17 cellular contexts compared by ENCODE assay signal in genomic region chr17:5045496-5045895, GRCh38. TPM values are rescaled to one million over a fixed set of nuclear protein-coding genes. Genes with fewer than 3 reads are reported as not detected.
DNase-seq lines count a peak whose midpoint lies in the region; ATAC-seq and TF ChIP-seq lines count a peak whose summit lies in the region.
"Had no signal": no experiment of that assay in that cellular context is flagged by ENCODE, and none has a peak within 500 bp of the region (broad histone marks: within the 10 kb centered on the region; RNA-seq: fewer than 3 reads in every experiment).

No MANE protein-coding gene starts in this region.

- no peak for DNase-seq in activated CD4-positive, alpha-beta T cell treated with anti-CD3 and anti-CD28 coated beads for 36 hours
- no peak for DNase-seq in activated CD4-positive, alpha-beta T cell treated with anti-CD3 and anti-CD28 coated beads, Interleukin-2, amount 50 U/mL, for 1 hour
- DNase-seq in CD4-positive, alpha-beta T cell = no peak
- DNase-seq in activated CD8-positive, alpha-beta T cell treated with anti-CD3 and anti-CD28 coated beads for 36 hours = no peak
- DNase-seq in mucosa of descending colon = peak in 1 of 3 donors; percentile 35
- no peak for DNase-seq in cardiac septum (ENCODE audit: low spot score)
- DNase-seq in pons (ENCODE audit: low spot score) = no peak
- DNase-seq: 8988T, KBM-7, NCI-H1048, NCI-H146, NCI-H2081 treated with DMSO at 0.1 percent for 48 hours, NCI-H524 had no signal

- no peak overlapping the region for H3K27ac ChIP-seq in CD4-positive, alpha-beta T cell (ENCODE audit: low read depth, low read length)
- H3K27ac ChIP-seq: BLaER1 had no signal

- no peak overlapping the region for H3K4me3 ChIP-seq in mucosa of descending colon
- H3K4me3 ChIP-seq: BLaER1, GM12878 had no signal

- H3K27me3 Mint-ChIP-seq in activated CD4-positive, alpha-beta T cell treated with anti-CD3 and anti-CD28 coated beads for 36 hours = no peaks in the 10 kb centered on the region
- no peaks in the 10 kb centered on the region for H3K27me3 Mint-ChIP-seq in CD4-positive, alpha-beta T cell
- H3K27me3 Mint-ChIP-seq in activated CD8-positive, alpha-beta T cell treated with anti-CD3 and anti-CD28 coated beads for 36 hours = no peaks in the 10 kb centered on the region

- POLR2A ChIA-PET in activated CD4-positive, alpha-beta T cell treated with anti-CD3 and anti-CD28 coated beads for 36 hours (lab: Charles Lee) = interaction anchor here (0.6 kb wide), 1 partner anchor 36 kb away, joined by 3 read pairs; no protein-coding TSS in a partner anchor
- POLR2A ChIA-PET in CD4-positive, alpha-beta T cell (lab: Charles Lee) = interaction anchor here (0.6 to 2.9 kb wide), 7 partner anchors 11 to 97 kb away, joined by 3 to 13 read pairs (median 3); partner anchors contain the start of genes PFN1 and ZFP3
- POLR2A ChIA-PET in activated CD8-positive, alpha-beta T cell treated with anti-CD3 and anti-CD28 coated beads for 36 hours (lab: Charles Lee) = interaction anchor here (1.3 to 2.5 kb wide), 2 partner anchors 75 to 77 kb away, joined by 3 to 7 read pairs; no protein-coding TSS in a partner anchor

- no peaks in the 10 kb centered on the region for H3K36me3 ChIP-seq in mucosa of descending colon (ENCODE audit: low read depth)
- H3K36me3 ChIP-seq: BLaER1 had no signal

- H3K36me3 Mint-ChIP-seq in activated CD4-positive, alpha-beta T cell treated with anti-CD3 and anti-CD28 coated beads for 36 hours (ENCODE audit: low read depth) = no peaks in the 10 kb centered on the region
- H3K36me3 Mint-ChIP-seq in CD4-positive, alpha-beta T cell (ENCODE audit: low read depth) = peaks cover 12% of the 10 kb centered on the region
- H3K36me3 Mint-ChIP-seq in activated CD8-positive, alpha-beta T cell treated with anti-CD3 and anti-CD28 coated beads for 36 hours (ENCODE audit: low read depth) = no peaks in the 10 kb centered on the region

- intact Hi-C loops in activated CD4-positive, alpha-beta T cell treated with anti-CD3 and anti-CD28 coated beads for 36 hours (cut with DNase I, micrococcal nuclease) = no loop called here
- intact Hi-C loops in CD4-positive, alpha-beta T cell (cut with DNase I, micrococcal nuclease) = loop anchor here in 1 of 2 experiments (5.0 kb wide), 1 partner anchor 98 kb away; the partner anchor contains the start of gene PFN1
- intact Hi-C loops in activated CD8-positive, alpha-beta T cell treated with anti-CD3 and anti-CD28 coated beads for 36 hours (cut with micrococcal nuclease) = no loop called here
- intact Hi-C loops in mucosa of descending colon (cut with DNase I, micrococcal nuclease) (no loop called here), cardiac septum (cut with DNase I) (no loop called here)

- CTCF ChIA-PET in activated CD4-positive, alpha-beta T cell treated with anti-CD3 and anti-CD28 coated beads for 36 hours (lab: Charles Lee) = interaction anchor here (0.6 to 1.7 kb wide), 5 partner anchors 10 to 946 kb away, joined by 3 to 12 read pairs (median 3); partner anchors contain the start of gene SLC52A1
- CTCF ChIA-PET in CD4-positive, alpha-beta T cell (lab: Charles Lee) = interaction anchor here (1.8 kb wide), 1 partner anchor 14 kb away, joined by 6 read pairs; no protein-coding TSS in a partner anchor
- CTCF ChIA-PET in activated CD8-positive, alpha-beta T cell treated with anti-CD3 and anti-CD28 coated beads for 36 hours (lab: Charles Lee) = interaction anchor here (0.6 to 2.3 kb wide), 7 partner anchors 10 to 266 kb away, joined by 3 to 11 read pairs (median 4); partner anchors contain the start of gene SLC52A1

- H3K27ac Mint-ChIP-seq in activated CD4-positive, alpha-beta T cell treated with anti-CD3 and anti-CD28 coated beads for 36 hours = peak overlapping the region; percentile 7
- H3K27ac Mint-ChIP-seq in CD4-positive, alpha-beta T cell = peak overlapping the region; percentile 92
- peak overlapping the region; percentile 55 for H3K27ac Mint-ChIP-seq in activated CD8-positive, alpha-beta T cell treated with anti-CD3 and anti-CD28 coated beads for 36 hours

- TF ChIP-seq CTCF in CD4-positive, alpha-beta T cell (IDR thresholded peaks at IDR 0.05) = no peak
- TF ChIP-seq CTCF in activated CD8-positive, alpha-beta T cell treated with anti-CD3 and anti-CD28 coated beads for 36 hours (IDR thresholded peaks at IDR 0.05) = no peak
- no peak for TF ChIP-seq CTCF in mucosa of descending colon (IDR thresholded peaks at IDR 0.05)

- H3K9me3 Mint-ChIP-seq in activated CD4-positive, alpha-beta T cell treated with anti-CD3 and anti-CD28 coated beads for 36 hours (ENCODE audit: low read depth) = peaks cover 2% of the 10 kb centered on the region
- no peaks in the 10 kb centered on the region for H3K9me3 Mint-ChIP-seq in CD4-positive, alpha-beta T cell
- H3K9me3 Mint-ChIP-seq in activated CD8-positive, alpha-beta T cell treated with anti-CD3 and anti-CD28 coated beads for 36 hours = no peaks in the 10 kb centered on the region

- H3K27me3 ChIP-seq in CD4-positive, alpha-beta T cell (ENCODE audit: control insufficient read depth, insufficient read depth, low read length) = no peaks in the 10 kb centered on the region
- H3K27me3 ChIP-seq: BLaER1 had no signal

- no peaks in the 10 kb centered on the region for H3K9me3 ChIP-seq in CD4-positive, alpha-beta T cell (ENCODE audit: control insufficient read depth, low read length)
- no peaks in the 10 kb centered on the region for H3K9me3 ChIP-seq in mucosa of descending colon

- H3K4me3 Mint-ChIP-seq in activated CD4-positive, alpha-beta T cell treated with anti-CD3 and anti-CD28 coated beads for 36 hours = no peak overlapping the region
- H3K4me3 Mint-ChIP-seq in CD4-positive, alpha-beta T cell = peak overlapping the region; percentile 56
- no peak overlapping the region for H3K4me3 Mint-ChIP-seq in activated CD8-positive, alpha-beta T cell treated with anti-CD3 and anti-CD28 coated beads for 36 hours

- H3K4me1 Mint-ChIP-seq in activated CD4-positive, alpha-beta T cell treated with anti-CD3 and anti-CD28 coated beads for 36 hours = peaks cover 60% of the 10 kb centered on the region
- H3K4me1 Mint-ChIP-seq in CD4-positive, alpha-beta T cell (ENCODE audit: low read depth) = peaks cover 72% of the 10 kb centered on the region
- H3K4me1 Mint-ChIP-seq in activated CD8-positive, alpha-beta T cell treated with anti-CD3 and anti-CD28 coated beads for 36 hours (ENCODE audit: low read depth) = peaks cover 43% of the 10 kb centered on the region

- ATAC-seq in activated CD4-positive, alpha-beta T cell treated with anti-CD3 and anti-CD28 coated beads for 36 hours = no peak
- ATAC-seq in CD4-positive, alpha-beta T cell (ENCODE audit: poor library complexity) = no peak
- ATAC-seq in activated CD8-positive, alpha-beta T cell treated with anti-CD3 and anti-CD28 coated beads for 36 hours = no peak
- ATAC-seq in mucosa of descending colon (peak; percentile 70), HG03196 (IDR thresholded peaks at IDR 0.05; ENCODE audit: unreplicated experiment) (no peak)
- ATAC-seq: GM12878 had no signal

- peaks cover 38% of the 10 kb centered on the region for H3K4me1 ChIP-seq in mucosa of descending colon (ENCODE audit: low read depth)

RNA-seq across cellular contexts. Expression of gene SLC52A1, which starts 10.3 kb away (rescaled TPM):
- total RNA-seq in activated CD4-positive, alpha-beta T cell treated with anti-CD3 and anti-CD28 coated beads for 36 hours = under 1 TPM; 0.16 to 0.26 TPM
- under 1 TPM in 1 of 2 experiments, not detected in 1; 0.17 TPM for total RNA-seq in CD4-positive, alpha-beta T cell
- total RNA-seq in activated CD8-positive, alpha-beta T cell treated with anti-CD3 and anti-CD28 coated beads for 36 hours = under 1 TPM; 0.13 to 0.14 TPM
- total RNA-seq in mucosa of descending colon = 1 to 10 TPM; 3.0 to 5.3 (median 3.6) TPM
- not detected for total RNA-seq in cardiac septum
- total RNA-seq: M059J had no signal

RNA-seq across cellular contexts. Expression of gene ZFP3, which starts 32.8 kb away (rescaled TPM):
- 1 to 10 TPM; 2.2 to 2.8 TPM for total RNA-seq in activated CD4-positive, alpha-beta T cell treated with anti-CD3 and anti-CD28 coated beads for 36 hours
- total RNA-seq in CD4-positive, alpha-beta T cell = 1 to 10 TPM; 2.4 TPM
- total RNA-seq in activated CD8-positive, alpha-beta T cell treated with anti-CD3 and anti-CD28 coated beads for 36 hours = 1 to 10 TPM; 1.5 to 1.9 TPM
- total RNA-seq in mucosa of descending colon (10 to 100 TPM in 2 of 3 donors, 1 to 10 TPM in 1; 8.0 to 11.2 (median 10.8) TPM), cardiac septum (12.6 TPM)

RNA-seq across cellular contexts. Expression of gene KIF1C, which starts 47.7 kb away (rescaled TPM):
- 10 to 100 TPM; 32.6 to 43.0 TPM for total RNA-seq in activated CD4-positive, alpha-beta T cell treated with anti-CD3 and anti-CD28 coated beads for 36 hours
- total RNA-seq in CD4-positive, alpha-beta T cell = 10 to 100 TPM; 10.2 to 12.2 TPM
- total RNA-seq in activated CD8-positive, alpha-beta T cell treated with anti-CD3 and anti-CD28 coated beads for 36 hours = 10 to 100 TPM; 35.7 to 37.4 TPM
- 100 to 1,000 TPM; 219 to 286 (median 273) TPM for total RNA-seq in mucosa of descending colon
- 646 TPM for total RNA-seq in cardiac septum

RNA-seq across cellular contexts. Expression of gene INCA1, which starts 48.2 kb away (rescaled TPM):
- total RNA-seq in activated CD4-positive, alpha-beta T cell treated with anti-CD3 and anti-CD28 coated beads for 36 hours = under 1 TPM; 0.18 to 0.28 TPM
- under 1 TPM in 1 of 2 experiments, not detected in 1; 0.19 TPM for total RNA-seq in CD4-positive, alpha-beta T cell
- total RNA-seq in activated CD8-positive, alpha-beta T cell treated with anti-CD3 and anti-CD28 coated beads for 36 hours = under 1 TPM in 1 of 2 experiments, not detected in 1; 0.63 TPM
- total RNA-seq in mucosa of descending colon = 1 to 10 TPM; 1.8 to 4.5 (median 3.5) TPM
- 1.8 TPM for total RNA-seq in cardiac septum
- total RNA-seq: M059J had no signal

RNA-seq across cellular contexts. Expression of gene CAMTA2, which starts 58.0 kb away (rescaled TPM):
- total RNA-seq in activated CD4-positive, alpha-beta T cell treated with anti-CD3 and anti-CD28 coated beads for 36 hours = 100 to 1,000 TPM in 1 of 2 experiments, 10 to 100 TPM in 1; 98.2 to 124 TPM
- total RNA-seq in CD4-positive, alpha-beta T cell = 10 to 100 TPM; 41.6 to 51.3 TPM
- total RNA-seq in activated CD8-positive, alpha-beta T cell treated with anti-CD3 and anti-CD28 coated beads for 36 hours = 10 to 100 TPM; 91.5 to 99.0 TPM
- total RNA-seq in mucosa of descending colon (10 to 100 TPM; 56.6 to 71.7 (median 57.1) TPM), cardiac septum (38.9 TPM)

Comparison
In these comparisons a context has a peak if more than half of its experiments do, and no peak if none do; other contexts are left out.
1. H3K27ac Mint-ChIP-seq: peak in every context shown above with its lines; median percentile 92 in CD4-positive, alpha-beta T cell; 55 in activated CD8-positive, alpha-beta T cell treated with anti-CD3 and anti-CD28 coated beads for 36 hours; 7 in activated CD4-positive, alpha-beta T cell treated with anti-CD3 and anti-CD28 coated beads for 36 hours.
2. RNA of gene KIF1C, which starts 47.7 kb away (total RNA-seq): 646 TPM in cardiac septum (single experiment) and 219 to 286 TPM in mucosa of descending colon; 32.6 to 43.0 TPM in activated CD4-positive, alpha-beta T cell treated with anti-CD3 and anti-CD28 coated beads for 36 hours, 35.7 to 37.4 TPM in activated CD8-positive, alpha-beta T cell treated with anti-CD3 and anti-CD28 coated beads for 36 hours and 10.2 to 12.2 TPM in CD4-positive, alpha-beta T cell; every median in the first group is over 4 times any median in the second.